In genomic region chr2:113273031-113273551, GRCh38 we compare ENCODE assay signal across 9 cellular contexts. TPM values are rescaled to one million over a fixed set of nuclear protein-coding genes. Genes with fewer than 3 reads are reported as not detected.
A peak's percentile ranks its signal among the peaks of the same experiment; 100 is the strongest.
DNase-seq lines count a peak whose midpoint lies in the region; ATAC-seq and TF ChIP-seq lines count a peak whose summit lies in the region.
"Had no signal": no experiment of that assay in that cellular context is flagged by ENCODE, and none has a peak within 500 bp of the region (broad histone marks: within the 10 kb centered on the region; RNA-seq: fewer than 3 reads in every experiment).

No MANE protein-coding gene starts in this region.

- no peaks in the 10 kb centered on the region for H3K4me1 Mint-ChIP-seq in activated T-helper 17 cell treated with anti-CD3 and anti-CD28 coated beads, Interleukin-2, amount 50 U/mL, for 72 hours

- H3K27me3 ChIP-seq in left lung (peaks cover 50 to 76% of the 10 kb centered on the region in 2 donors), vagina (peaks cover 14% of the 10 kb centered on the region)

- ATAC-seq in HG02870 (IDR thresholded peaks at IDR 0.05; ENCODE audit: unreplicated experiment) = peak; percentile 55
- peak; percentile 67 for ATAC-seq in activated T-helper 17 cell treated with anti-CD3 and anti-CD28 coated beads, Interleukin-2, amount 50 U/mL, for 72 hours (replicated peaks)
- ATAC-seq in left lung = peak; percentile 28
- ATAC-seq: HCT116 had no signal

- intact Hi-C loops in left lung (cut with DNase I) = no loop called here
- intact Hi-C loops in vagina (cut with DNase I) = no loop called here

- H3K36me3 ChIP-seq in left lung = no peaks in the 10 kb centered on the region
- no peaks in the 10 kb centered on the region for H3K36me3 ChIP-seq in vagina

- no peak overlapping the region for H3K4me3 Mint-ChIP-seq in activated T-helper 17 cell treated with anti-CD3 and anti-CD28 coated beads, Interleukin-2, amount 50 U/mL, for 72 hours

- H3K9me3 Mint-ChIP-seq in activated T-helper 17 cell treated with anti-CD3 and anti-CD28 coated beads, Interleukin-2, amount 50 U/mL, for 72 hours = no peaks in the 10 kb centered on the region

- TF ChIP-seq CTCF in left lung (IDR thresholded peaks at IDR 0.05) (no peak), vagina (IDR thresholded peaks at IDR 0.05) (no peak)

- H3K27ac Mint-ChIP-seq in activated T-helper 17 cell treated with anti-CD3 and anti-CD28 coated beads, Interleukin-2, amount 50 U/mL, for 72 hours = no peak overlapping the region

- peak; percentile 55 for DNase-seq in DMS 273 (lab: John Stamatoyannopoulos, UW; ENCODE audit: unreplicated experiment)
- DNase-seq in left lung = no peak
- DNase-seq in cortex of kidney (lab: John Stamatoyannopoulos, UW) = no peak
- no peak for DNase-seq in HPDE6-E6E7 (ENCODE audit: extremely low spot score)
- no peak for DNase-seq in vagina (ENCODE audit: extremely low spot score in 2 of 2)
- DNase-seq in activated CD8-positive, alpha-beta memory T cell treated with anti-CD3 and anti-CD28 coated beads, Interleukin-2, amount 50 U/mL, for 48 hours = no peak

- no peak for TF ChIP-seq POLR2A in vagina (IDR thresholded peaks at IDR 0.05)

- H3K27ac ChIP-seq in left lung (no peak overlapping the region), vagina (no peak overlapping the region)

- H3K4me1 ChIP-seq in left lung (peaks cover 0 to 14% of the 10 kb centered on the region in 2 donors), vagina (peaks cover 16% of the 10 kb centered on the region)

- no peak overlapping the region for H3K4me3 ChIP-seq in left lung
- no peak overlapping the region for H3K4me3 ChIP-seq in vagina

- H3K27me3 Mint-ChIP-seq in activated T-helper 17 cell treated with anti-CD3 and anti-CD28 coated beads, Interleukin-2, amount 50 U/mL, for 72 hours = peaks cover 32% of the 10 kb centered on the region

- no peaks in the 10 kb centered on the region for H3K9me3 ChIP-seq in left lung
- no peaks in the 10 kb centered on the region for H3K9me3 ChIP-seq in vagina

- H3K36me3 Mint-ChIP-seq in activated T-helper 17 cell treated with anti-CD3 and anti-CD28 coated beads, Interleukin-2, amount 50 U/mL, for 72 hours (ENCODE audit: low read depth) = no peaks in the 10 kb centered on the region

RNA-seq across cellular contexts. Expression of gene PAX8, which starts 5.6 kb away (rescaled TPM):
- 1 to 10 TPM in 1 of 2 donors, under 1 TPM in 1; 0.86 to 1.6 TPM for total RNA-seq in activated T-helper 17 cell treated with anti-CD3 and anti-CD28 coated beads, Interleukin-2, amount 50 U/mL, for 72 hours
- total RNA-seq in left lung = 1 to 10 TPM; 2.6 to 4.8 TPM
- total RNA-seq in vagina = 1.7 TPM
